In the genomic region with DNA sequence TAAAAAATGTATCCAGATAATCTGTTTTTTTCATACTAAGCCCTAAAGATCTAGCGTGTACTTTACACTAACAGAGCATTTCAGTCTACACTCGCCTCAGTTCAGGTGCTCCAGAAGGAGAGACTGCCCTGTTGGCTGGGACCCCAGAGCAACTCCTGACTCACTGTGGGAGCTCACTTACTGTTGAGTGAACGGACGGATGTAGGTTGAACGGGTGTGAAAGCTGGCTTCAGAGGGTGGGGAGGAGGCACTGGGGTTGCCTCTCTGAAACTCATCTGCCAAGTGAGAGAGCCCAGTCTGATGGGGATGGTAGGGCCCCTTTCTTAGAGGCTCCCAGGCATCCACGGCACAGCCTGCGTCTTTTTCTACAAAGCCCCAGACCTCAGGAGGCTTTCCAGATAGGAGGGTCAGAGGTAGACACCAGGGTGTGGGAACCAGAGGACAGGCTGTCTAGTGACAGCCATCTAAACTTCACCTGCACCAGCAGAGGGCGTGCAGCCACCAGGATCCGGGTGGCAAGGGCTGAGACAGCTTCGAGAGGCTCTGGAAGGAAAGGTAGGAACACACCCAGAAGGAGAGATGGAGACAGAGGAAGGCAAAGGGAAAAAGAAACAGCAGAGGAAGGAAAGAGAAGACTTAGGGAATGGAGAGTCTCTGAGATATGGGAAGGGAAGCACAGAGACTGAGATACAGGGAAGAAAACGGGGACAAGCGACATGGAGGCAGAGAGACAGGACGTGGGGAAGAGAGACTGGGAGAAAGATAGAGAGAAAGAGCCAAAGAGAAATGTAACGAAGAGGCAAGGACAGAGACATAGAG, we compare ENCODE assay signal across 1 cellular context.
TF ChIP-seq lines count a peak whose summit lies in the region.

No MANE protein-coding gene starts in this region.

TF ChIP-seq in GM12878, 131 proteins besides CTCF, POLR2A, EP300 and RAD21 (continued from another document and continues in another):
- TF ChIP-seq, protein P1, sequence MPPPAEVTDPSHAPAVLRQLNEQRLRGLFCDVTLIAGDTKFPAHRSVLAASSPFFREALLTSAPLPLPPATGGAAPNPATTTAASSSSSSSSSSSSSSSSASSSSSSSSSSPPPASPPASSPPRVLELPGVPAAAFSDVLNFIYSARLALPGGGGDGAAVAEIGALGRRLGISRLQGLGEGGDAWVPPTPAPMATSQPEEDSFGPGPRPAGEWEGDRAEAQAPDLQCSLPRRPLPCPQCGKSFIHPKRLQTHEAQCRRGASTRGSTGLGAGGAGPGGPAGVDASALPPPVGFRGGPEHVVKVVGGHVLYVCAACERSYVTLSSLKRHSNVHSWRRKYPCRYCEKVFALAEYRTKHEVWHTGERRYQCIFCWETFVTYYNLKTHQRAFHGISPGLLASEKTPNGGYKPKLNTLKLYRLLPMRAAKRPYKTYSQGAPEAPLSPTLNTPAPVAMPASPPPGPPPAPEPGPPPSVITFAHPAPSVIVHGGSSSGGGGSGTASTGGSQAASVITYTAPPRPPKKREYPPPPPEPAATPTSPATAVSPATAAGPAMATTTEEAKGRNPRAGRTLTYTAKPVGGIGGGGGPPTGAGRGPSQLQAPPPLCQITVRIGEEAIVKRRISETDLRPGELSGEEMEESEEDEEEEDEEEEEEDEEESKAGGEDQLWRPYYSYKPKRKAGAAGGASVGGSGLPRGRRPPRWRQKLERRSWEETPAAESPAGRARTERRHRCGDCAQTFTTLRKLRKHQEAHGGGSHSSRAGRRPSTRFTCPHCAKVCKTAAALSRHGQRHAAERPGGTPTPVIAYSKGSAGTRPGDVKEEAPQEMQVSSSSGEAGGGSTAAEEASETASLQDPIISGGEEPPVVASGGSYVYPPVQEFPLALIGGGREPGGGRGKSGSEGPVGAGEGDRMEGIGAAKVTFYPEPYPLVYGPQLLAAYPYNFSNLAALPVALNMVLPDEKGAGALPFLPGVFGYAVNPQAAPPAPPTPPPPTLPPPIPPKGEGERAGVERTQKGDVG (CRISPR knock-in tag; IDR thresholded peaks at IDR 0.05) = no peak
- no peak for TF ChIP-seq CREB1 (IDR thresholded peaks at IDR 0.05; ENCODE audit: low read depth)
- peak; percentile 97 for TF ChIP-seq SMC3 (IDR thresholded peaks at IDR 0.05; ENCODE audit: borderline replicate concordance, low read length)
- TF ChIP-seq RELA (IDR thresholded peaks at IDR 0.05; ENCODE audit: borderline replicate concordance, partially characterized antibody) = no peak
- TF ChIP-seq MYB (IDR thresholded peaks at IDR 0.05; ENCODE audit: borderline replicate concordance, low read depth, low read length) = no peak
- TF ChIP-seq TCF12 (IDR thresholded peaks at IDR 0.05; ENCODE audit: low read depth, low read length) = no peak
- TF ChIP-seq, protein P2, sequence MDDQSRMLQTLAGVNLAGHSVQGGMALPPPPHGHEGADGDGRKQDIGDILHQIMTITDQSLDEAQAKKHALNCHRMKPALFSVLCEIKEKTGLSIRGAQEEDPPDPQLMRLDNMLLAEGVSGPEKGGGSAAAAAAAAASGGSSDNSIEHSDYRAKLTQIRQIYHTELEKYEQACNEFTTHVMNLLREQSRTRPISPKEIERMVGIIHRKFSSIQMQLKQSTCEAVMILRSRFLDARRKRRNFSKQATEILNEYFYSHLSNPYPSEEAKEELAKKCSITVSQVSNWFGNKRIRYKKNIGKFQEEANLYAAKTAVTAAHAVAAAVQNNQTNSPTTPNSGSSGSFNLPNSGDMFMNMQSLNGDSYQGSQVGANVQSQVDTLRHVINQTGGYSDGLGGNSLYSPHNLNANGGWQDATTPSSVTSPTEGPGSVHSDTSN (IDR thresholded peaks at IDR 0.05; ENCODE audit: insufficient replicate concordance, low read depth, low read length) = peak; percentile 38
- TF ChIP-seq, protein P3, sequence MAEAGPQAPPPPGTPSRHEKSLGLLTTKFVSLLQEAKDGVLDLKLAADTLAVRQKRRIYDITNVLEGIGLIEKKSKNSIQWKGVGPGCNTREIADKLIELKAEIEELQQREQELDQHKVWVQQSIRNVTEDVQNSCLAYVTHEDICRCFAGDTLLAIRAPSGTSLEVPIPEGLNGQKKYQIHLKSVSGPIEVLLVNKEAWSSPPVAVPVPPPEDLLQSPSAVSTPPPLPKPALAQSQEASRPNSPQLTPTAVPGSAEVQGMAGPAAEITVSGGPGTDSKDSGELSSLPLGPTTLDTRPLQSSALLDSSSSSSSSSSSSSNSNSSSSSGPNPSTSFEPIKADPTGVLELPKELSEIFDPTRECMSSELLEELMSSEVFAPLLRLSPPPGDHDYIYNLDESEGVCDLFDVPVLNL (IDR thresholded peaks at IDR 0.05; ENCODE audit: low read depth, low read length) = no peak; the same call in 1 of the 2 replicates
- TF ChIP-seq SRF (IDR thresholded peaks at IDR 0.05; ENCODE audit: low read depth in 2 of 2, low read length in 2 of 2) = no peak
- TF ChIP-seq, protein P4, sequence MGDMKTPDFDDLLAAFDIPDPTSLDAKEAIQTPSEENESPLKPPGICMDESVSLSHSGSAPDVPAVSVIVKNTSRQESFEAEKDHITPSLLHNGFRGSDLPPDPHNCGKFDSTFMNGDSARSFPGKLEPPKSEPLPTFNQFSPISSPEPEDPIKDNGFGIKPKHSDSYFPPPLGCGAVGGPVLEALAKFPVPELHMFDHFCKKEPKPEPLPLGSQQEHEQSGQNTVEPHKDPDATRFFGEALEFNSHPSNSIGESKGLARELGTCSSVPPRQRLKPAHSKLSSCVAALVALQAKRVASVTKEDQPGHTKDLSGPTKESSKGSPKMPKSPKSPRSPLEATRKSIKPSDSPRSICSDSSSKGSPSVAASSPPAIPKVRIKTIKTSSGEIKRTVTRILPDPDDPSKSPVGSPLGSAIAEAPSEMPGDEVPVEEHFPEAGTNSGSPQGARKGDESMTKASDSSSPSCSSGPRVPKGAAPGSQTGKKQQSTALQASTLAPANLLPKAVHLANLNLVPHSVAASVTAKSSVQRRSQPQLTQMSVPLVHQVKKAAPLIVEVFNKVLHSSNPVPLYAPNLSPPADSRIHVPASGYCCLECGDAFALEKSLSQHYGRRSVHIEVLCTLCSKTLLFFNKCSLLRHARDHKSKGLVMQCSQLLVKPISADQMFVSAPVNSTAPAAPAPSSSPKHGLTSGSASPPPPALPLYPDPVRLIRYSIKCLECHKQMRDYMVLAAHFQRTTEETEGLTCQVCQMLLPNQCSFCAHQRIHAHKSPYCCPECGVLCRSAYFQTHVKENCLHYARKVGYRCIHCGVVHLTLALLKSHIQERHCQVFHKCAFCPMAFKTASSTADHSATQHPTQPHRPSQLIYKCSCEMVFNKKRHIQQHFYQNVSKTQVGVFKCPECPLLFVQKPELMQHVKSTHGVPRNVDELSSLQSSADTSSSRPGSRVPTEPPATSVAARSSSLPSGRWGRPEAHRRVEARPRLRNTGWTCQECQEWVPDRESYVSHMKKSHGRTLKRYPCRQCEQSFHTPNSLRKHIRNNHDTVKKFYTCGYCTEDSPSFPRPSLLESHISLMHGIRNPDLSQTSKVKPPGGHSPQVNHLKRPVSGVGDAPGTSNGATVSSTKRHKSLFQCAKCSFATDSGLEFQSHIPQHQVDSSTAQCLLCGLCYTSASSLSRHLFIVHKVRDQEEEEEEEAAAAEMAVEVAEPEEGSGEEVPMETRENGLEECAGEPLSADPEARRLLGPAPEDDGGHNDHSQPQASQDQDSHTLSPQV (IDR thresholded peaks at IDR 0.05) = no peak
- no peak for TF ChIP-seq EGR1 (IDR thresholded peaks at IDR 0.05; ENCODE audit: borderline replicate concordance in 1 of 2, low read depth in 2 of 2, low read length in 2 of 2)
- no peak for TF ChIP-seq GABPA (IDR thresholded peaks at IDR 0.05; ENCODE audit: low read depth)
- TF ChIP-seq JUND (IDR thresholded peaks at IDR 0.05; ENCODE audit: low read depth, low read length) = no peak
- TF ChIP-seq, protein P5, sequence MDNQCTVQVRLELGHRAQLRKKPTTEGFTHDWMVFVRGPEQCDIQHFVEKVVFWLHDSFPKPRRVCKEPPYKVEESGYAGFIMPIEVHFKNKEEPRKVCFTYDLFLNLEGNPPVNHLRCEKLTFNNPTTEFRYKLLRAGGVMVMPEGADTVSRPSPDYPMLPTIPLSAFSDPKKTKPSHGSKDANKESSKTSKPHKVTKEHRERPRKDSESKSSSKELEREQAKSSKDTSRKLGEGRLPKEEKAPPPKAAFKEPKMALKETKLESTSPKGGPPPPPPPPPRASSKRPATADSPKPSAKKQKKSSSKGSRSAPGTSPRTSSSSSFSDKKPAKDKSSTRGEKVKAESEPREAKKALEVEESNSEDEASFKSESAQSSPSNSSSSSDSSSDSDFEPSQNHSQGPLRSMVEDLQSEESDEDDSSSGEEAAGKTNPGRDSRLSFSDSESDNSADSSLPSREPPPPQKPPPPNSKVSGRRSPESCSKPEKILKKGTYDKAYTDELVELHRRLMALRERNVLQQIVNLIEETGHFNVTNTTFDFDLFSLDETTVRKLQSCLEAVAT (IDR thresholded peaks at IDR 0.05) = 0 out of 2 replicates have a peak, but pooled peaks have one; percentile 25
- TF ChIP-seq DPF2 (IDR thresholded peaks at IDR 0.05) = no peak
- TF ChIP-seq ZBED1 (IDR thresholded peaks at IDR 0.05; ENCODE audit: borderline replicate concordance) = no peak
- no peak for TF ChIP-seq POLR2AphosphoS5 (IDR thresholded peaks at IDR 0.05; ENCODE audit: low read length)
- TF ChIP-seq, protein P6, sequence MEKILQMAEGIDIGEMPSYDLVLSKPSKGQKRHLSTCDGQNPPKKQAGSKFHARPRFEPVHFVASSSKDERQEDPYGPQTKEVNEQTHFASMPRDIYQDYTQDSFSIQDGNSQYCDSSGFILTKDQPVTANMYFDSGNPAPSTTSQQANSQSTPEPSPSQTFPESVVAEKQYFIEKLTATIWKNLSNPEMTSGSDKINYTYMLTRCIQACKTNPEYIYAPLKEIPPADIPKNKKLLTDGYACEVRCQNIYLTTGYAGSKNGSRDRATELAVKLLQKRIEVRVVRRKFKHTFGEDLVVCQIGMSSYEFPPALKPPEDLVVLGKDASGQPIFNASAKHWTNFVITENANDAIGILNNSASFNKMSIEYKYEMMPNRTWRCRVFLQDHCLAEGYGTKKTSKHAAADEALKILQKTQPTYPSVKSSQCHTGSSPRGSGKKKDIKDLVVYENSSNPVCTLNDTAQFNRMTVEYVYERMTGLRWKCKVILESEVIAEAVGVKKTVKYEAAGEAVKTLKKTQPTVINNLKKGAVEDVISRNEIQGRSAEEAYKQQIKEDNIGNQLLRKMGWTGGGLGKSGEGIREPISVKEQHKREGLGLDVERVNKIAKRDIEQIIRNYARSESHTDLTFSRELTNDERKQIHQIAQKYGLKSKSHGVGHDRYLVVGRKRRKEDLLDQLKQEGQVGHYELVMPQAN (conservative IDR thresholded peaks at IDR 0.05) = no peak
- TF ChIP-seq TARDBP (IDR thresholded peaks at IDR 0.05; ENCODE audit: borderline replicate concordance) = no peak
- no peak for TF ChIP-seq SIN3A (IDR thresholded peaks at IDR 0.05; ENCODE audit: low read depth, low read length)
- 0 out of 2 replicates have a peak, but pooled peaks have one; percentile 38 for TF ChIP-seq GATAD2B (conservative IDR thresholded peaks at IDR 0.05; ENCODE audit: low read depth)
- TF ChIP-seq, protein P7, sequence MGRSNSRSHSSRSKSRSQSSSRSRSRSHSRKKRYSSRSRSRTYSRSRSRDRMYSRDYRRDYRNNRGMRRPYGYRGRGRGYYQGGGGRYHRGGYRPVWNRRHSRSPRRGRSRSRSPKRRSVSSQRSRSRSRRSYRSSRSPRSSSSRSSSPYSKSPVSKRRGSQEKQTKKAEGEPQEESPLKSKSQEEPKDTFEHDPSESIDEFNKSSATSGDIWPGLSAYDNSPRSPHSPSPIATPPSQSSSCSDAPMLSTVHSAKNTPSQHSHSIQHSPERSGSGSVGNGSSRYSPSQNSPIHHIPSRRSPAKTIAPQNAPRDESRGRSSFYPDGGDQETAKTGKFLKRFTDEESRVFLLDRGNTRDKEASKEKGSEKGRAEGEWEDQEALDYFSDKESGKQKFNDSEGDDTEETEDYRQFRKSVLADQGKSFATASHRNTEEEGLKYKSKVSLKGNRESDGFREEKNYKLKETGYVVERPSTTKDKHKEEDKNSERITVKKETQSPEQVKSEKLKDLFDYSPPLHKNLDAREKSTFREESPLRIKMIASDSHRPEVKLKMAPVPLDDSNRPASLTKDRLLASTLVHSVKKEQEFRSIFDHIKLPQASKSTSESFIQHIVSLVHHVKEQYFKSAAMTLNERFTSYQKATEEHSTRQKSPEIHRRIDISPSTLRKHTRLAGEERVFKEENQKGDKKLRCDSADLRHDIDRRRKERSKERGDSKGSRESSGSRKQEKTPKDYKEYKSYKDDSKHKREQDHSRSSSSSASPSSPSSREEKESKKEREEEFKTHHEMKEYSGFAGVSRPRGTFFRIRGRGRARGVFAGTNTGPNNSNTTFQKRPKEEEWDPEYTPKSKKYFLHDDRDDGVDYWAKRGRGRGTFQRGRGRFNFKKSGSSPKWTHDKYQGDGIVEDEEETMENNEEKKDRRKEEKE (IDR thresholded peaks at IDR 0.05) = no peak
- no peak for TF ChIP-seq NR2C1 (IDR thresholded peaks at IDR 0.05)
- TF ChIP-seq RAD51 (IDR thresholded peaks at IDR 0.05) = no peak
- TF ChIP-seq HDGF (IDR thresholded peaks at IDR 0.05) = peak; percentile 87; the same call in 1 of the 2 replicates
- no peak for TF ChIP-seq WRNIP1 (IDR thresholded peaks at IDR 0.05; ENCODE audit: borderline replicate concordance, low read depth, low read length)
- TF ChIP-seq YY1 (IDR thresholded peaks at IDR 0.05; ENCODE audit: low read depth, low read length) = peak; percentile 83
- no peak for TF ChIP-seq ZNF274 (IDR thresholded peaks at IDR 0.05; ENCODE audit: insufficient read depth, insufficient read length)
- no peak for TF ChIP-seq RB1 (IDR thresholded peaks at IDR 0.05; ENCODE audit: borderline replicate concordance)
- TF ChIP-seq, protein P8, sequence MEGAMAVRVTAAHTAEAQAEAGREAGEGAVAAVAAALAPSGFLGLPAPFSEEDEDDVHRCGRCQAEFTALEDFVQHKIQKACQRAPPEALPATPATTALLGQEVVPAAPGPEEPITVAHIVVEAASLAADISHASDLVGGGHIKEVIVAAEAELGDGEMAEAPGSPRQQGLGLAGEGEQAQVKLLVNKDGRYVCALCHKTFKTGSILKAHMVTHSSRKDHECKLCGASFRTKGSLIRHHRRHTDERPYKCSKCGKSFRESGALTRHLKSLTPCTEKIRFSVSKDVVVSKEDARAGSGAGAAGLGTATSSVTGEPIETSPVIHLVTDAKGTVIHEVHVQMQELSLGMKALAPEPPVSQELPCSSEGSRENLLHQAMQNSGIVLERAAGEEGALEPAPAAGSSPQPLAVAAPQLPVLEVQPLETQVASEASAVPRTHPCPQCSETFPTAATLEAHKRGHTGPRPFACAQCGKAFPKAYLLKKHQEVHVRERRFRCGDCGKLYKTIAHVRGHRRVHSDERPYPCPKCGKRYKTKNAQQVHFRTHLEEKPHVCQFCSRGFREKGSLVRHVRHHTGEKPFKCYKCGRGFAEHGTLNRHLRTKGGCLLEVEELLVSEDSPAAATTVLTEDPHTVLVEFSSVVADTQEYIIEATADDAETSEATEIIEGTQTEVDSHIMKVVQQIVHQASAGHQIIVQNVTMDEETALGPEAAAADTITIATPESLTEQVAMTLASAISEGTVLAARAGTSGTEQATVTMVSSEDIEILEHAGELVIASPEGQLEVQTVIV (IDR thresholded peaks at IDR 0.05; ENCODE audit: borderline replicate concordance, partially characterized antibody) = no peak
